In genomic region chr20:22579711-22580697, GRCh38 we compare ENCODE assay signal across 26 cellular contexts. TPM values are rescaled to one million over a fixed set of nuclear protein-coding genes. Genes with fewer than 3 reads are reported as not detected.
A peak's percentile ranks its signal among the peaks of the same experiment; 100 is the strongest.
DNase-seq lines count a peak whose midpoint lies in the region; ATAC-seq, FAIRE-seq and TF ChIP-seq lines count a peak whose summit lies in the region.
"Had no signal": no experiment of that assay in that cellular context is flagged by ENCODE, and none has a peak within 500 bp of the region (broad histone marks: within the 10 kb centered on the region; RNA-seq: fewer than 3 reads in every experiment).

No MANE protein-coding gene starts in this region.

- H3K27ac ChIP-seq in lower lobe of right lung: peak overlapping the region; percentile 89
- peak overlapping the region; percentile 83 for H3K27ac ChIP-seq in upper lobe of right lung
- no peak overlapping the region for H3K27ac ChIP-seq in CD8-positive, alpha-beta T cell (ENCODE audit: low read depth, low read length)
- H3K27ac ChIP-seq: 22Rv1, gastroesophageal sphincter, parathyroid adenoma, tibial artery had no signal

- peaks cover 55% of the 10 kb centered on the region for H3K27me3 Mint-ChIP-seq in CD8-positive, alpha-beta T cell (ENCODE audit: low read depth)

- H3K4me1 Mint-ChIP-seq in CD8-positive, alpha-beta T cell (ENCODE audit: low read depth): peaks cover 2% of the 10 kb centered on the region
- H3K4me1 Mint-ChIP-seq: activated CD4-positive, alpha-beta T cell treated with anti-CD3 and anti-CD28 coated beads for 36 hours had no signal

- H3K9me3 ChIP-seq in lower lobe of right lung (no peaks in the 10 kb centered on the region), upper lobe of right lung (no peaks in the 10 kb centered on the region)
- H3K9me3 ChIP-seq in CD8-positive, alpha-beta T cell (ENCODE audit: low read length): no peaks in the 10 kb centered on the region
- H3K9me3 ChIP-seq: gastroesophageal sphincter, HAP-1, tibial artery had no signal

- H3K4me3 ChIP-seq in bronchial epithelial cell (ENCODE audit: low read depth, low read length) (no peak overlapping the region), lower lobe of right lung (peak overlapping the region; percentile 45), upper lobe of right lung (peak overlapping the region; percentile 50)
- no peak overlapping the region for H3K4me3 ChIP-seq in CD8-positive, alpha-beta T cell (ENCODE audit: low read depth, low read length)
- H3K4me3 ChIP-seq: HAP-1, tibial artery had no signal

- ATAC-seq in lower lobe of right lung (no peak), upper lobe of right lung (no peak)
- no peak for ATAC-seq in CD8-positive, alpha-beta T cell
- ATAC-seq: activated CD4-positive, alpha-beta T cell treated with anti-CD3 and anti-CD28 coated beads for 36 hours; esophagus mucosa; gastroesophageal sphincter had no signal

- H3K4me3 Mint-ChIP-seq in CD8-positive, alpha-beta T cell: no peak overlapping the region
- H3K4me3 Mint-ChIP-seq: activated CD4-positive, alpha-beta T cell treated with anti-CD3 and anti-CD28 coated beads for 36 hours; B cell had no signal

- no peaks in the 10 kb centered on the region for H3K9me3 Mint-ChIP-seq in CD8-positive, alpha-beta T cell

- intact Hi-C loops in lower lobe of right lung (cut with DNase I) (no loop called here), upper lobe of right lung (cut with DNase I) (no loop called here)
- intact Hi-C loops in CD8-positive, alpha-beta T cell (cut with DNase I, micrococcal nuclease): no loop called here

- POLR2A ChIA-PET in CD8-positive, alpha-beta T cell (lab: Charles Lee): no interaction called here

- no peaks in the 10 kb centered on the region for H3K36me3 Mint-ChIP-seq in CD8-positive, alpha-beta T cell

- peaks cover 4% of the 10 kb centered on the region for H3K36me3 ChIP-seq in bronchial epithelial cell (ENCODE audit: control insufficient read depth, insufficient read depth, low read length)
- H3K36me3 ChIP-seq in lower lobe of right lung: no peaks in the 10 kb centered on the region
- no peaks in the 10 kb centered on the region for H3K36me3 ChIP-seq in upper lobe of right lung
- H3K36me3 ChIP-seq in CD8-positive, alpha-beta T cell (ENCODE audit: insufficient read depth, low read length): no peaks in the 10 kb centered on the region
- H3K36me3 ChIP-seq: gastroesophageal sphincter, HAP-1, tibial artery had no signal

- no peak for TF ChIP-seq CTCF in bronchial epithelial cell (IDR thresholded peaks at IDR 0.05; ENCODE audit: insufficient read depth, low read length, severe bottlenecking)
- no peak for TF ChIP-seq CTCF in lower lobe of right lung (IDR thresholded peaks at IDR 0.05)
- no peak for TF ChIP-seq CTCF in upper lobe of right lung (IDR thresholded peaks at IDR 0.05)
- no peak for TF ChIP-seq CTCF in CD8-positive, alpha-beta T cell (IDR thresholded peaks at IDR 0.05)

- H3K27ac Mint-ChIP-seq in CD8-positive, alpha-beta T cell: no peak overlapping the region
- H3K27ac Mint-ChIP-seq: activated CD4-positive, alpha-beta T cell treated with anti-CD3 and anti-CD28 coated beads for 36 hours; B cell had no signal

- DNase-seq in NCI-H146 (lab: John Stamatoyannopoulos, UW): peak; percentile 58
- DNase-seq in NCI-H146 treated with DMSO at 0.1 percent for 48 hours (lab: John Stamatoyannopoulos, UW; ENCODE audit: unreplicated experiment): no peak
- no peak for DNase-seq in bronchial epithelial cell (ENCODE audit: low read depth)
- peak; percentile 60 for DNase-seq in lower lobe of right lung
- DNase-seq in upper lobe of right lung: peak; percentile 70
- DNase-seq in midbrain (lab: John Stamatoyannopoulos, UW): no peak
- DNase-seq in activated CD4-positive, alpha-beta T cell treated with anti-CD3 and anti-CD28 coated beads, Interleukin-2, amount 50 U/mL, for 1 hour: no peak
- DNase-seq in CD8-positive, alpha-beta T cell: no peak
- DNase-seq: activated CD4-positive, alpha-beta T cell treated with anti-CD3 and anti-CD28 coated beads for 36 hours; activated gamma-delta T cell treated with Interleukin-2 at 50 U/mL for 16 hours; amniotic stem cell; caudate nucleus; kidney glomerular epithelial cell; NCI-H1105 treated with DMSO at 0.1 percent for 48 hours; stimulated activated naive CD4-positive, alpha-beta T cell treated with Interleukin-2 at 50 U/mL for 16 hours; tibial artery had no signal

- FAIRE-seq in bronchial epithelial cell (lab: Jason Lieb, UNC): peak; percentile 82
- FAIRE-seq: D721Med, GM12891 had no signal

- H3K4me1 ChIP-seq in lower lobe of right lung (peaks cover 8% of the 10 kb centered on the region), upper lobe of right lung (no peaks in the 10 kb centered on the region)
- H3K4me1 ChIP-seq in CD8-positive, alpha-beta T cell (ENCODE audit: insufficient read depth, low read length): no peaks in the 10 kb centered on the region
- H3K4me1 ChIP-seq: HAP-1, parathyroid adenoma had no signal

- H3K27me3 ChIP-seq in bronchial epithelial cell (ENCODE audit: control insufficient read depth, insufficient read depth, low read length) (no peaks in the 10 kb centered on the region), lower lobe of right lung (ENCODE audit: low read depth) (peaks cover 96% of the 10 kb centered on the region), upper lobe of right lung (peaks cover 93% of the 10 kb centered on the region)
- H3K27me3 ChIP-seq in CD8-positive, alpha-beta T cell (ENCODE audit: insufficient read depth, low read length): peaks cover 9% of the 10 kb centered on the region

- CTCF ChIA-PET in CD8-positive, alpha-beta T cell (lab: Charles Lee): no interaction called here

RNA-seq across cellular contexts. Expression of gene FOXA2, which starts 4.4 kb away (rescaled TPM):
- total RNA-seq in bronchial epithelial cell: 5.1 and 6.8 TPM in 2 replicates
- total RNA-seq in lower lobe of right lung: 23.5 TPM
- 21.7 TPM for total RNA-seq in upper lobe of right lung
- total RNA-seq in CD8-positive, alpha-beta T cell: not detected
- total RNA-seq: activated CD4-positive, alpha-beta T cell treated with anti-CD3 and anti-CD28 coated beads for 36 hours; B cell; gastroesophageal sphincter; LHCN-M2; RPMI7951 had no signal

Comparison
In these comparisons a context has a peak if more than half of its experiments do, and no peak if none do; other contexts are left out.
1. DNase-seq: peak in NCI-H146 (single experiment), lower lobe of right lung (single experiment) and upper lobe of right lung (single experiment); none in NCI-H146 treated with DMSO at 0.1 percent for 48 hours (single experiment), bronchial epithelial cell (single experiment), midbrain (single experiment), activated CD4-positive, alpha-beta T cell treated with anti-CD3 and anti-CD28 coated beads, Interleukin-2, amount 50 U/mL, for 1 hour (single experiment) and CD8-positive, alpha-beta T cell (0 of 7).
2. H3K4me3 ChIP-seq: peak in lower lobe of right lung (single experiment) and upper lobe of right lung (single experiment); none in bronchial epithelial cell (single experiment) and CD8-positive, alpha-beta T cell (single experiment).